In genomic region chrX:49079489-49080428, GRCh38 we compare ENCODE assay signal across 8 cellular contexts. TPM values are rescaled to one million over a fixed set of nuclear protein-coding genes. Genes with fewer than 3 reads are reported as not detected.
DNase-seq lines count a peak whose midpoint lies in the region; ATAC-seq and TF ChIP-seq lines count a peak whose summit lies in the region.

Gene WDR45 (minus strand): TSS chrX:49079887. CDS start chrX:49078095, 1,792 bp downstream.

- peak within 1 kb of the TSS; percentile 52 for H3K4me3 ChIP-seq in WERI-Rb-1 (ENCODE audit: low read depth, low read length)
- H3K4me3 ChIP-seq in breast epithelium, result peak within 1 kb of the TSS; percentile 57 to 83 (median 63)
- H3K4me3 ChIP-seq in iPS-20b (ENCODE audit: low read length), result peak within 1 kb of the TSS; percentile 79
- H3K4me3 ChIP-seq in skin epidermis, result peak within 1 kb of the TSS; percentile 49 to 68 (median 59)

- H3K27ac ChIP-seq in WERI-Rb-1 (peak within 1 kb of the TSS; percentile 61), breast epithelium (peak within 1 kb of the TSS; percentile 90 to 97), iPS-20b (ENCODE audit: low read length) (no peak within 1 kb of the TSS), skin epidermis (peak within 1 kb of the TSS; percentile 80 to 97 (median 91))

- DNase-seq in GF-D8 (lab: John Stamatoyannopoulos, UW) (peak; percentile 4), NCI-H2029 (lab: John Stamatoyannopoulos, UW) (peak; percentile 33), WERI-Rb-1 (peak; percentile 53), breast epithelium (ENCODE audit: low spot score in 2 of 2) (peak; percentile 64 to 67)

- no peaks in the 10 kb centered on the region for H3K36me3 ChIP-seq in WERI-Rb-1
- no peaks in the 10 kb centered on the region for H3K36me3 ChIP-seq in breast epithelium
- H3K36me3 ChIP-seq in iPS-20b (ENCODE audit: insufficient read depth, low read depth, low read length), result peaks cover 9% of the 10 kb centered on the region; the same call in 1 of the 2 replicates

- H3K9ac ChIP-seq in iPS-20b (ENCODE audit: low read depth, low read length), result peak within 1 kb of the TSS; percentile 83; the same call in 1 of the 2 replicates

- TF ChIP-seq CTCF in WERI-Rb-1 (IDR thresholded peaks at IDR 0.05; ENCODE audit: low read depth, low read length), result no peak
- peak in 1 of 3 donors; percentile 18 for TF ChIP-seq CTCF in breast epithelium (IDR thresholded peaks at IDR 0.05)

- H3K27me3 ChIP-seq in WERI-Rb-1 (ENCODE audit: insufficient read depth, low read depth, severe bottlenecking), result peaks cover 4% of the 10 kb centered on the region
- H3K27me3 ChIP-seq in breast epithelium, result peaks cover 0 to 10% of the 10 kb centered on the region in 2 donors
- no peaks in the 10 kb centered on the region for H3K27me3 ChIP-seq in iPS-20b (ENCODE audit: insufficient read depth, low read length)

- H3K9me3 ChIP-seq in WERI-Rb-1 (ENCODE audit: severe bottlenecking), result no peaks in the 10 kb centered on the region
- H3K9me3 ChIP-seq in breast epithelium, result no peaks in the 10 kb centered on the region
- H3K9me3 ChIP-seq in iPS-20b (ENCODE audit: insufficient read depth, low read depth, low read length), result no peaks in the 10 kb centered on the region

- H3K4me1 ChIP-seq in breast epithelium, result no peaks in the 10 kb centered on the region
- H3K4me1 ChIP-seq in iPS-20b (ENCODE audit: insufficient read depth, low read length), result no peaks in the 10 kb centered on the region

- TF ChIP-seq POLR2A in breast epithelium (IDR thresholded peaks at IDR 0.05), result peak; percentile 84

- ATAC-seq in HG02571 (IDR thresholded peaks at IDR 0.05; ENCODE audit: unreplicated experiment) (peak; percentile 61), GM19467 (IDR thresholded peaks at IDR 0.05; ENCODE audit: unreplicated experiment) (no peak)

- intact Hi-C loops in breast epithelium (cut with DNase I; ENCODE audit: low total_unique reads), result no loop called here

RNA-seq across cellular contexts. Expression of gene WDR45, which starts in this region (rescaled TPM):
- total RNA-seq in breast epithelium, result 100 to 1,000 TPM in 1 of 3 donors, 10 to 100 TPM in 2; 95.7 to 134 (median 98.6) TPM

Comparison
In these comparisons a context has a peak if more than half of its experiments do, and no peak if none do; other contexts are left out.
1. DNase-seq: peak in every context shown above with its lines; median percentile 66 in breast epithelium; 53 in WERI-Rb-1; 33 in NCI-H2029; 4 in GF-D8.